In the genomic region with DNA sequence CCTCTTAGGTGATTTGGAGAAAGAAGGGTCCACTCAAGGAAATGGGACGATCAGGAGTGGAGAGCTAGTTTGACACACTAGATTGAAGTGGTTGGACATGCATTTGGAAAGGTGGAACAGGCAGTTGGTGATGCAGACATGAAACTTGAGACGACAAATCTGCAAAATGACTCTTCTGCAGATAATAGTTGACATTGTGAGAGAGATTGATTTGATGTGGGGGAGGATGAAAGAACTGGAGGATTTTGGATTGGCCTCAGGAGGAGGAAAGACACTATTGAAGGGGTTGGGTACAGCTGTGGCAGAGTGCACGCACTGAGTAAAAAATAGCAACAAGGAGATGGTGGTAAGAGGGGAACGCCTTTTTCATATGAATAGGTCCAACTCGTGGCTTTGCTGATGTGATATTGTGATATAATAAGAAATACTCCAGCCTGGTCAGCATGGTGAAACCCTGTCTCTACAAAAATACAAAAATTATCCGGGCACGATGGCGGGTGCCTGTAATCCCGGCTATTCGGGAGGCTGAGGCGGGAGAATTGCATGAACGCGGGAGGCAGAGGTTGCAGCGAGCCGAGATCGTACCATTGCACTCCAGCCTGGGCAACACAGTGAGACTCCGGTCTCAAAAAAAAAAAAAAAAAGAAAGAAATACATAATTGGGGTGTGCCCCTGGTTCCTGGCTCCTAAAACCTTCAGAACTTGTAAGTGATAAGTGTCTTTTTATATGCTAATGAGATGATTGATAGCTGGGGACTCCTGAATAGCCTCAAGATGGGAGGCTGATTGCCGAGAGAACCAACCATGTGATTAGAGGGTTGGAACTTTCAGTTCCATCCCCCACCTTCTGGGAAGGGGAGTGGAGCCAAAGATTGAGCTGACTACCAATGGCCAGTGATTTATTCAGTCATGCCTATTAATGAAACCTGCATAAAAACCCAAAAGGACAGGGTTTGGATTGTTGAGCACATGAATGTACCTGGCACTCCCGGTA, we compare ENCODE assay signal across 26 cellular contexts.
"Had no signal": no experiment of that assay in that cellular context is flagged by ENCODE, and none has a peak within 500 bp of the region (broad histone marks: within the 10 kb centered on the region; RNA-seq: fewer than 3 reads in every experiment).

No MANE protein-coding gene starts in this region.

- H3K27me3 Mint-ChIP-seq: activated CD4-positive, alpha-beta memory T cell treated with anti-CD3 and anti-CD28 coated beads, Interleukin-2, amount 10 ng/mL, durations not matched to agents 7 days and 5 days; activated CD4-positive, alpha-beta T cell treated with anti-CD3 and anti-CD28 coated beads, Interleukin-2, amount 10 ng/mL, durations not matched to agents 7 days and 5 days; central memory CD8-positive, alpha-beta T cell; dendritic cell treated with granulocyte-macrophage colony-stimulating factor and Interleukin-4, amounts not matched to agents 40 ng/mL and 50 ng/mL, for 4 days; stimulated activated naive CD8-positive, alpha-beta T cell treated with anti-CD3 and anti-CD28 coated beads, Interleukin-15, Interleukin-2, amounts not matched to agents 100 ng/mL and 50 ng/mL, for 24 hours; type B pancreatic cell had no signal

- H3K9me3 Mint-ChIP-seq: activated CD4-positive, alpha-beta memory T cell treated with anti-CD3 and anti-CD28 coated beads, Interleukin-2, amount 10 ng/mL, durations not matched to agents 7 days and 5 days; activated CD4-positive, alpha-beta T cell treated with anti-CD3 and anti-CD28 coated beads, Interleukin-2, amount 10 ng/mL, durations not matched to agents 7 days and 5 days; activated T-helper 2 cell treated with anti-CD3 and anti-CD28 coated beads, Interferon-gamma antibody, Interleukin-2, Interleukin-4, amounts not matched to agents 10 μg/mL and 5 μg/mL and 100 μg/mL, durations not matched to agents 14 hours and 24 hours and 36 hours; central memory CD8-positive, alpha-beta T cell; dendritic cell treated with granulocyte-macrophage colony-stimulating factor and Interleukin-4, amounts not matched to agents 40 ng/mL and 50 ng/mL, for 4 days; nephron; stimulated activated naive CD8-positive, alpha-beta T cell treated with anti-CD3 and anti-CD28 coated beads, Interleukin-15, Interleukin-2, amounts not matched to agents 100 ng/mL and 50 ng/mL, for 24 hours; type B pancreatic cell had no signal

- H3K4me1 ChIP-seq: left ventricle myocardium inferior, uterus had no signal

- H3K27ac Mint-ChIP-seq: activated CD4-positive, alpha-beta memory T cell treated with anti-CD3 and anti-CD28 coated beads, Interleukin-2, amount 10 ng/mL, durations not matched to agents 7 days and 5 days; activated CD4-positive, alpha-beta T cell treated with anti-CD3 and anti-CD28 coated beads, Interleukin-2, amount 10 ng/mL, durations not matched to agents 7 days and 5 days; activated naive CD4-positive, alpha-beta T cell treated with anti-CD3 and anti-CD28 coated beads, Interleukin-2, amount 50 U/mL, for 72 hours; activated T-helper 2 cell treated with anti-CD3 and anti-CD28 coated beads, Interferon-gamma antibody, Interleukin-2, Interleukin-4, amounts not matched to agents 10 μg/mL and 5 μg/mL and 100 μg/mL, durations not matched to agents 14 hours and 24 hours and 36 hours; dendritic cell treated with granulocyte-macrophage colony-stimulating factor and Interleukin-4, amounts not matched to agents 40 ng/mL and 50 ng/mL, for 4 days; nephron; stimulated activated effector memory CD8-positive, alpha-beta T cell treated with anti-CD3 and anti-CD28 coated beads, Interleukin-12 subunit alpha, Interleukin-12 subunit beta, amount 100 ng/mL, for 72 hours; stimulated activated naive CD8-positive, alpha-beta T cell treated with anti-CD3 and anti-CD28 coated beads, Interleukin-15, Interleukin-2, amounts not matched to agents 100 ng/mL and 50 ng/mL, for 24 hours; type B pancreatic cell had no signal

- ATAC-seq: activated naive CD4-positive, alpha-beta T cell treated with anti-CD3 and anti-CD28 coated beads, Interleukin-2, amount 50 U/mL, for 72 hours; stimulated activated effector memory CD8-positive, alpha-beta T cell treated with anti-CD3 and anti-CD28 coated beads, Interleukin-12 subunit alpha, Interleukin-12 subunit beta, amount 100 ng/mL, for 72 hours had no signal

- H3K9me3 ChIP-seq: right lobe of liver, uterus had no signal

- H3K4me3 ChIP-seq: left ventricle myocardium inferior, lung, right lobe of liver, thoracic aorta, uterus had no signal

- H3K27me3 ChIP-seq: right lobe of liver, uterus had no signal

- H3K36me3 ChIP-seq: thoracic aorta, uterus had no signal

- DNase-seq: activated CD4-positive, alpha-beta memory T cell treated with anti-CD3 and anti-CD28 coated beads, Interleukin-2, amount 10 ng/mL, durations not matched to agents 7 days and 5 days; activated CD4-positive, alpha-beta T cell treated with anti-CD3 and anti-CD28 coated beads for 1 hour; activated CD4-positive, alpha-beta T cell treated with anti-CD3 and anti-CD28 coated beads, Interleukin-2, amount 10 ng/mL, durations not matched to agents 7 days and 5 days; activated T-cell treated with anti-CD3 and anti-CD28 coated beads, Interleukin-2, amount 50 U/mL, for 48 hours; effector CD4-positive, alpha-beta T cell; glutamatergic neuron; islet precursor cell; left ventricle myocardium inferior; mesendoderm; posterior cingulate gyrus; right lobe of liver; stimulated activated CD4-positive, alpha-beta T cell treated with anti-CD3 and anti-CD28 coated beads, Interleukin-12 subunit alpha, Interleukin-12 subunit beta, amount 100 ng/mL, for 4 hours; stimulated activated CD4-positive, alpha-beta T cell treated with anti-CD3 and anti-CD28 coated beads, Interleukin-4, amount 100 ng/mL, for 1 hour; T1000; uterus had no signal

- H3K4me1 Mint-ChIP-seq: nephron had no signal

- H3K27ac ChIP-seq: epithelial cell of prostate, left ventricle myocardium inferior, right lobe of liver, thoracic aorta, uterus had no signal

- H3K4me3 Mint-ChIP-seq: activated CD4-positive, alpha-beta memory T cell treated with anti-CD3 and anti-CD28 coated beads, Interleukin-2, amount 10 ng/mL, durations not matched to agents 7 days and 5 days; activated CD4-positive, alpha-beta T cell treated with anti-CD3 and anti-CD28 coated beads, Interleukin-2, amount 10 ng/mL, durations not matched to agents 7 days and 5 days; central memory CD8-positive, alpha-beta T cell; dendritic cell treated with granulocyte-macrophage colony-stimulating factor and Interleukin-4, amounts not matched to agents 40 ng/mL and 50 ng/mL, for 4 days; nephron; stimulated activated effector memory CD8-positive, alpha-beta T cell treated with anti-CD3 and anti-CD28 coated beads, Interleukin-12 subunit alpha, Interleukin-12 subunit beta, amount 100 ng/mL, for 72 hours; stimulated activated naive CD8-positive, alpha-beta T cell treated with anti-CD3 and anti-CD28 coated beads, Interleukin-15, Interleukin-2, amounts not matched to agents 100 ng/mL and 50 ng/mL, for 24 hours; type B pancreatic cell had no signal
